Comparison of ENCODE assay signal across 20 cellular contexts in the genomic region with DNA sequence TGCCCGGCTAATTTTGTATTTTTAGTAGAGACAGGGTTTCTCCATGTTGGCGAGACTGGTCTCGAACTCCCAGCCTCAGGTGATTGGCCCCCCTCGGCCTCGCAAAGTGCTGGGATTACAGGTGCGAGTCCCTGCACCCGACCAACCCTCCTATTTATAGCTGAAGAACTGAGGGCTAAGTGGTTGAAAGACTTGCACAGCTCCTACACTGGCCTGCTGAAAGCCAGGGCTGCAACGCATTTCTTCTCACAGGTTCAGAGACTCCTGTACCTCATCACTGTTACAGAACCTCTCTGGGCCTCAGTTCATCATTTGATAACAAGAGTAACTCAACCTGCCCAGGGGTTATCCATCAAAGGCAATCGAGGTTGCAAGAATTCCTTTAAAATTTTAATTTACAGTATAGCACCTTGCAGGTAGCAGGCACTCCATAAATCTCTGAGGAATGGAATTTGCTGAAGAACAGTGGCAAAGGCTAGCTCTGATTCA.
A peak's percentile ranks its signal among the peaks of the same experiment; 100 is the strongest.
DNase-seq lines count a peak whose midpoint lies in the region; ATAC-seq and TF ChIP-seq lines count a peak whose summit lies in the region.
"Had no signal": no experiment of that assay in that cellular context is flagged by ENCODE, and none has a peak within 500 bp of the region (broad histone marks: within the 10 kb centered on the region; RNA-seq: fewer than 3 reads in every experiment).

No MANE protein-coding gene starts in this region.

- WGBS in heart left ventricle, 4 donors: 88 to 92% (median 91%) methylated on average over 9 of the region's 9 CpGs
- 91% methylated on average over 9 of the region's 9 CpGs for WGBS in right cardiac atrium

- H3K36me3 Mint-ChIP-seq in activated CD4-positive, alpha-beta memory T cell treated with anti-CD3 and anti-CD28 coated beads, Interleukin-2, amount 10 ng/mL, durations not matched to agents 7 days and 5 days (ENCODE audit: low read depth): no peaks in the 10 kb centered on the region
- H3K36me3 Mint-ChIP-seq: CD4-positive, CD25-positive, alpha-beta regulatory T cell had no signal

- H3K4me3 ChIP-seq in heart left ventricle: no peak overlapping the region
- no peak overlapping the region for H3K4me3 ChIP-seq in right cardiac atrium (ENCODE audit: low read length)
- no peak overlapping the region for H3K4me3 ChIP-seq in osteoblast (ENCODE audit: insufficient read depth, low read length)
- H3K4me3 ChIP-seq in vagina: no peak overlapping the region
- H3K4me3 ChIP-seq: SJSA1, skin epidermis had no signal

- no peak for DNase-seq in heart left ventricle
- DNase-seq in Right ventricle myocardium inferior (ENCODE audit: missing footprints): no peak
- no peak for DNase-seq in right cardiac atrium
- peak; percentile 34 for DNase-seq in osteoblast (ENCODE audit: insufficient read length, low spot score, missing footprints)
- peak in 1 of 2 donors; percentile 88 for DNase-seq in vagina (ENCODE audit: extremely low spot score in 2 of 2)
- DNase-seq in activated CD4-positive, alpha-beta memory T cell treated with anti-CD3 and anti-CD28 coated beads, Interleukin-2, amount 10 ng/mL, durations not matched to agents 7 days and 5 days: no peak
- no peak for DNase-seq in NCI-H1092 treated with DMSO at 0.1 percent for 48 hours (lab: John Stamatoyannopoulos, UW)
- DNase-seq: 8988T; activated CD8-positive, alpha-beta T cell treated with anti-CD3 and anti-CD28 coated beads for 36 hours; CD4-positive, CD25-positive, alpha-beta regulatory T cell; cortex of kidney; DND-41; H7; NCI-H2171 treated with DMSO at 0.1 percent for 48 hours; stimulated activated naive CD8-positive, alpha-beta T cell treated with anti-CD3 and anti-CD28 coated beads, Interleukin-15, Interleukin-2, amounts not matched to agents 100 U/mL and 50 U/mL, for 24 hours had no signal

- H3K4me2 ChIP-seq in osteoblast (ENCODE audit: insufficient read depth, low read length): peak overlapping the region; percentile 45

- no peaks in the 10 kb centered on the region for H3K9me3 Mint-ChIP-seq in activated CD4-positive, alpha-beta memory T cell treated with anti-CD3 and anti-CD28 coated beads, Interleukin-2, amount 10 ng/mL, durations not matched to agents 7 days and 5 days
- H3K9me3 Mint-ChIP-seq: activated CD8-positive, alpha-beta T cell treated with anti-CD3 and anti-CD28 coated beads for 36 hours; CD4-positive, CD25-positive, alpha-beta regulatory T cell; IgD-negative memory B cell had no signal

- H3K9me3 ChIP-seq in heart left ventricle: no peaks in the 10 kb centered on the region
- H3K9me3 ChIP-seq in right cardiac atrium (ENCODE audit: control insufficient read depth, low read length): no peaks in the 10 kb centered on the region
- H3K9me3 ChIP-seq in osteoblast (ENCODE audit: low read depth, low read length): no peaks in the 10 kb centered on the region
- no peaks in the 10 kb centered on the region for H3K9me3 ChIP-seq in vagina
- H3K9me3 ChIP-seq: SJSA1 had no signal

- H3K36me3 ChIP-seq in heart left ventricle (no peaks in the 10 kb centered on the region), osteoblast (ENCODE audit: insufficient read depth, low read length) (no peaks in the 10 kb centered on the region), vagina (no peaks in the 10 kb centered on the region)
- H3K36me3 ChIP-seq: SJSA1 had no signal

- TF ChIP-seq POLR2A in heart left ventricle (IDR thresholded peaks at IDR 0.05) (no peak), vagina (IDR thresholded peaks at IDR 0.05) (no peak)

- no peaks in the 10 kb centered on the region for H3K27me3 Mint-ChIP-seq in activated CD4-positive, alpha-beta memory T cell treated with anti-CD3 and anti-CD28 coated beads, Interleukin-2, amount 10 ng/mL, durations not matched to agents 7 days and 5 days
- H3K27me3 Mint-ChIP-seq: activated CD8-positive, alpha-beta T cell treated with anti-CD3 and anti-CD28 coated beads for 36 hours; activated T-helper 17 cell treated with anti-CD3 and anti-CD28 coated beads, Interleukin-2, amount 50 U/mL, for 72 hours; CD4-positive, CD25-positive, alpha-beta regulatory T cell; IgD-negative memory B cell had no signal

- intact Hi-C loops in heart left ventricle (cut with DNase I) (loop anchor here in 1 of 10 donors (10.0 kb wide), 1 partner anchor 501 kb away; no protein-coding TSS in a partner anchor), Right ventricle myocardium inferior (cut with DNase I) (loop anchor here (10.0 kb wide), 1 partner anchor 251 kb away; no protein-coding TSS in a partner anchor), right cardiac atrium (cut with DNase I) (no loop called here), vagina (cut with DNase I) (loop anchor here (1.0 kb wide), 1 partner anchor 117 kb away; no protein-coding TSS in a partner anchor)

- POLR2A ChIA-PET in activated CD4-positive, alpha-beta memory T cell treated with anti-CD3 and anti-CD28 coated beads, Interleukin-2, amount 10 ng/mL, durations not matched to agents 7 days and 5 days (lab: Charles Lee): no interaction called here

- H3K27me3 ChIP-seq in heart left ventricle (no peaks in the 10 kb centered on the region), right cardiac atrium (ENCODE audit: control insufficient read depth, insufficient read depth) (no peaks in the 10 kb centered on the region), osteoblast (ENCODE audit: insufficient read depth, low read length) (no peaks in the 10 kb centered on the region), vagina (no peaks in the 10 kb centered on the region)
- H3K27me3 ChIP-seq: SJSA1 had no signal

- H3K27ac Mint-ChIP-seq in activated CD4-positive, alpha-beta memory T cell treated with anti-CD3 and anti-CD28 coated beads, Interleukin-2, amount 10 ng/mL, durations not matched to agents 7 days and 5 days: no peak overlapping the region
- H3K27ac Mint-ChIP-seq: activated CD8-positive, alpha-beta T cell treated with anti-CD3 and anti-CD28 coated beads for 36 hours; activated T-helper 17 cell treated with anti-CD3 and anti-CD28 coated beads, Interleukin-2, amount 50 U/mL, for 72 hours; CD4-positive, CD25-positive, alpha-beta regulatory T cell; IgD-negative memory B cell had no signal

- no peak overlapping the region for H2AFZ ChIP-seq in osteoblast (ENCODE audit: low read length)

- H3K4me1 ChIP-seq in heart left ventricle (peaks cover 0 to 40% (median 28%) of the 10 kb centered on the region in 12 donors), right cardiac atrium (ENCODE audit: control insufficient read depth, insufficient read depth, low read length) (peaks cover 9% of the 10 kb centered on the region), osteoblast (ENCODE audit: insufficient read depth, low read length) (peaks cover 39% of the 10 kb centered on the region), vagina (peaks cover 45% of the 10 kb centered on the region)

- H3K4me1 Mint-ChIP-seq in activated CD4-positive, alpha-beta memory T cell treated with anti-CD3 and anti-CD28 coated beads, Interleukin-2, amount 10 ng/mL, durations not matched to agents 7 days and 5 days: peaks cover 3% of the 10 kb centered on the region

- CTCF ChIA-PET in activated CD4-positive, alpha-beta memory T cell treated with anti-CD3 and anti-CD28 coated beads, Interleukin-2, amount 10 ng/mL, durations not matched to agents 7 days and 5 days (lab: Charles Lee): no interaction called here

- peak overlapping the region in 8 of 12 donors; percentile 23 to 75 (median 36) for H3K27ac ChIP-seq in heart left ventricle
- peak overlapping the region; percentile 51 for H3K27ac ChIP-seq in right cardiac atrium (ENCODE audit: low read length)
- H3K27ac ChIP-seq in osteoblast (ENCODE audit: low read depth, low read length): no peak overlapping the region
- H3K27ac ChIP-seq in vagina: peak overlapping the region; percentile 69
- H3K27ac ChIP-seq: SJSA1 had no signal

- H4K20me1 ChIP-seq in osteoblast (ENCODE audit: insufficient read depth, low read length): no peaks in the 10 kb centered on the region

- TF ChIP-seq CTCF in heart left ventricle (IDR thresholded peaks at IDR 0.05) (no peak), osteoblast (IDR thresholded peaks at IDR 0.05; ENCODE audit: extremely low read depth, low read depth, low read length) (no peak), vagina (IDR thresholded peaks at IDR 0.05) (no peak)

- no peak overlapping the region for H3K4me3 Mint-ChIP-seq in activated CD4-positive, alpha-beta memory T cell treated with anti-CD3 and anti-CD28 coated beads, Interleukin-2, amount 10 ng/mL, durations not matched to agents 7 days and 5 days
- H3K4me3 Mint-ChIP-seq: activated CD8-positive, alpha-beta T cell treated with anti-CD3 and anti-CD28 coated beads for 36 hours; activated T-helper 17 cell treated with anti-CD3 and anti-CD28 coated beads, Interleukin-2, amount 50 U/mL, for 72 hours; CD4-positive, CD25-positive, alpha-beta regulatory T cell; IgD-negative memory B cell had no signal

- no peaks in the 10 kb centered on the region for H3K79me2 ChIP-seq in osteoblast (ENCODE audit: insufficient read depth, low read length)

- ATAC-seq in heart left ventricle (peak in 2 of 4 donors; percentile 9 to 18), Right ventricle myocardium inferior (no peak), right cardiac atrium (peak in 1 of 2 donors; percentile 14), HG02588 (IDR thresholded peaks at IDR 0.05; ENCODE audit: unreplicated experiment) (no peak)
- ATAC-seq: activated CD8-positive, alpha-beta T cell treated with anti-CD3 and anti-CD28 coated beads for 36 hours; activated T-helper 17 cell treated with anti-CD3 and anti-CD28 coated beads, Interleukin-2, amount 50 U/mL, for 72 hours; stimulated activated naive CD8-positive, alpha-beta T cell treated with anti-CD3 and anti-CD28 coated beads, Interleukin-15, Interleukin-2, amounts not matched to agents 100 U/mL and 50 U/mL, for 24 hours had no signal

Comparison
In these comparisons a context has a peak if more than half of its experiments do, and no peak if none do; other contexts are left out.
1. intact Hi-C loops: an anchor here in Right ventricle myocardium inferior (10.0 kb wide) and vagina (1.0 kb wide); none called in right cardiac atrium.